2 cellular contexts compared by ENCODE assay signal in genomic region chr16:1325261-1325660, GRCh38.
TF ChIP-seq lines count a peak whose summit lies in the region.

No MANE protein-coding gene starts in this region.

TF ChIP-seq in H1, 55 proteins besides CTCF, POLR2A, EP300 and RAD21:
- TF ChIP-seq USF2 (IDR thresholded peaks at IDR 0.05; ENCODE audit: low read length) (no peak), SP1 (IDR thresholded peaks at IDR 0.05; ENCODE audit: low read depth, low read length) (no peak), SP4 (IDR thresholded peaks at IDR 0.05; ENCODE audit: low read length) (no peak), EZH2 (IDR thresholded peaks at IDR 0.05; ENCODE audit: low read depth, low read length, severe bottlenecking) (no peak), CHD7 (IDR thresholded peaks at IDR 0.05; ENCODE audit: insufficient replicate concordance, low read length) (no peak), BRCA1 (IDR thresholded peaks at IDR 0.05; ENCODE audit: low read depth, low read length) (no peak), RNF2 (IDR thresholded peaks at IDR 0.05; ENCODE audit: borderline replicate concordance, low read depth, low read length, missing control alignments, poor library complexity, severe bottlenecking) (no peak), SAP30 (IDR thresholded peaks at IDR 0.05; ENCODE audit: insufficient read depth, insufficient replicate concordance, low read length) (no peak), SIRT6 (IDR thresholded peaks at IDR 0.05; ENCODE audit: low read length) (no peak)

TF ChIP-seq in WTC11, 78 proteins besides CTCF, POLR2A, EP300 and RAD21:
- TF ChIP-seq ZNF423 (CRISPR knock-in tag; IDR thresholded peaks at IDR 0.05) (no peak), KAT7 (CRISPR knock-in tag; IDR thresholded peaks at IDR 0.05; ENCODE audit: borderline replicate concordance) (no peak), SOX15 (CRISPR knock-in tag; IDR thresholded peaks at IDR 0.05) (no peak)
